Comparison of ENCODE assay signal across 21 cellular contexts in genomic region chr1:22629886-22630285, GRCh38. TPM values are rescaled to one million over a fixed set of nuclear protein-coding genes. Genes with fewer than 3 reads are reported as not detected.
"Had no signal": no experiment of that assay in that cellular context is flagged by ENCODE, and none has a peak within 500 bp of the region (broad histone marks: within the 10 kb centered on the region; RNA-seq: fewer than 3 reads in every experiment).

No MANE protein-coding gene starts in this region.

- H3K4me3 Mint-ChIP-seq: natural killer cell treated with Interleukin-12 subunit alpha and Interleukin-12 subunit beta and Interleukin-15 and Interleukin-18, amount 100 ng/mL, for 72 hours had no signal

- H3K27ac Mint-ChIP-seq: natural killer cell treated with Interleukin-12 subunit alpha and Interleukin-12 subunit beta and Interleukin-15 and Interleukin-18, amount 100 ng/mL, for 72 hours; progenitor cell of endocrine pancreas had no signal

- H3K27ac ChIP-seq: coronary artery, neutrophil, pancreas had no signal

- H3K27me3 ChIP-seq: pancreas had no signal

- H3K9me3 ChIP-seq: neutrophil, pancreas had no signal

- DNase-seq: effector CD8-positive, alpha-beta T cell; foreskin melanocyte; head of caudate nucleus; hippocampal formation; kidney; left cardiac atrium; left ventricle myocardium superior; mesenchymal stem cell; midbrain; pancreas; right cardiac atrium; stimulated activated CD4-positive, alpha-beta T cell treated with anti-CD3 and anti-CD28 coated beads, Interleukin-2, amount 100 ng/mL, for 48 hours; stimulated activated naive CD4-positive, alpha-beta T cell treated with Interleukin-2 at 50 U/mL for 16 hours had no signal

- H3K4me3 ChIP-seq: coronary artery, lung, pancreas, smooth muscle cell had no signal

- H3K4me1 ChIP-seq: pancreas had no signal

- H3K4me2 ChIP-seq: smooth muscle cell had no signal

- ATAC-seq: left cardiac atrium; left ventricle myocardium superior; natural killer cell treated with Interleukin-12 subunit alpha and Interleukin-12 subunit beta and Interleukin-15 and Interleukin-18, amount 100 ng/mL, for 72 hours; right cardiac atrium had no signal

- H3K9me3 Mint-ChIP-seq: natural killer cell treated with Interleukin-12 subunit alpha and Interleukin-12 subunit beta and Interleukin-15 and Interleukin-18, amount 100 ng/mL, for 72 hours had no signal

- H3K36me3 Mint-ChIP-seq: natural killer cell treated with Interleukin-12 subunit alpha and Interleukin-12 subunit beta and Interleukin-15 and Interleukin-18, amount 100 ng/mL, for 72 hours had no signal

- H3K36me3 ChIP-seq: neutrophil, pancreas had no signal

RNA-seq across cellular contexts. Expression of gene C1QA, which starts 6.5 kb away (rescaled TPM):
- total RNA-seq: chondrocyte; dermis microvascular lymphatic vessel endothelial cell; natural killer cell treated with Interleukin-12 subunit alpha and Interleukin-12 subunit beta and Interleukin-15 and Interleukin-18, amount 100 ng/mL, for 72 hours; progenitor cell of endocrine pancreas; smooth muscle cell had no signal
- polyA plus RNA-seq: smooth muscle cell had no signal

RNA-seq across cellular contexts. Expression of gene C1QC, which starts 13.5 kb away (rescaled TPM):
- total RNA-seq: chondrocyte; dermis microvascular lymphatic vessel endothelial cell; natural killer cell treated with Interleukin-12 subunit alpha and Interleukin-12 subunit beta and Interleukin-15 and Interleukin-18, amount 100 ng/mL, for 72 hours; progenitor cell of endocrine pancreas; smooth muscle cell had no signal
- polyA plus RNA-seq: smooth muscle cell had no signal

RNA-seq across cellular contexts. Expression of gene C1QB, which starts 23.1 kb away (rescaled TPM):
- total RNA-seq: chondrocyte; dermis microvascular lymphatic vessel endothelial cell; natural killer cell treated with Interleukin-12 subunit alpha and Interleukin-12 subunit beta and Interleukin-15 and Interleukin-18, amount 100 ng/mL, for 72 hours; progenitor cell of endocrine pancreas; smooth muscle cell had no signal
- polyA plus RNA-seq: smooth muscle cell had no signal
